ENCODE assay signal across 10 cellular contexts in genomic region chr11:4044971-4045646, GRCh38. TPM values are rescaled to one million over a fixed set of nuclear protein-coding genes. Genes with fewer than 3 reads are reported as not detected.
DNase-seq lines count a peak whose midpoint lies in the region; ATAC-seq and TF ChIP-seq lines count a peak whose summit lies in the region.
"Had no signal": no experiment of that assay in that cellular context is flagged by ENCODE, and none has a peak within 500 bp of the region (broad histone marks: within the 10 kb centered on the region; RNA-seq: fewer than 3 reads in every experiment).

No MANE protein-coding gene starts in this region.

- H3K4me1 ChIP-seq in CD4-positive, alpha-beta memory T cell (ENCODE audit: insufficient read depth, low read length), result peaks cover 10% of the 10 kb centered on the region
- H3K4me1 ChIP-seq in PC-3 (ENCODE audit: insufficient read depth, low read length), result no peaks in the 10 kb centered on the region
- H3K4me1 ChIP-seq in foreskin keratinocyte, result peaks cover 13% of the 10 kb centered on the region
- peaks cover 15 to 18% of the 10 kb centered on the region in 2 experiments for H3K4me1 ChIP-seq in neutrophil (ENCODE audit: control insufficient read depth in 1 of 2, insufficient read depth in 1 of 2, low read depth in 1 of 2, low read length in 1 of 2)

- no peak overlapping the region for H3K9ac ChIP-seq in PC-3 (ENCODE audit: low read length)

- H3K4me3 ChIP-seq in CD4-positive, alpha-beta memory T cell (ENCODE audit: low read length in 2 of 2), result no peak overlapping the region
- no peak overlapping the region for H3K4me3 ChIP-seq in PC-3 (ENCODE audit: low read length)
- no peak overlapping the region for H3K4me3 ChIP-seq in neutrophil (ENCODE audit: low read depth in 1 of 2, low read length in 1 of 2)
- H3K4me3 ChIP-seq: GM12878 had no signal

- no peaks in the 10 kb centered on the region for H3F3A ChIP-seq in PC-3 (ENCODE audit: low read length, unreplicated experiment)

- no peak overlapping the region for H3K4me2 ChIP-seq in PC-3 (ENCODE audit: low read length)

- no peaks in the 10 kb centered on the region for H3K9me2 ChIP-seq in PC-3 (replicated peaks; ENCODE audit: low read length)

- H3K79me2 ChIP-seq in PC-3 (ENCODE audit: low read length), result no peaks in the 10 kb centered on the region

- peaks cover 11 to 16% of the 10 kb centered on the region in 2 donors for H3K36me3 Mint-ChIP-seq in CD4-positive, alpha-beta memory T cell

- H4K20me1 ChIP-seq in PC-3 (ENCODE audit: low read length), result no peaks in the 10 kb centered on the region

- ATAC-seq in PC-3 (peak; percentile 61), foreskin keratinocyte (peak; percentile 95), GM18909 (IDR thresholded peaks at IDR 0.05; ENCODE audit: poor library complexity, unreplicated experiment) (no peak), HG03342 (IDR thresholded peaks at IDR 0.05; ENCODE audit: unreplicated experiment) (no peak)
- ATAC-seq: GM12878 had no signal

- no peaks in the 10 kb centered on the region for H3K27me3 ChIP-seq in CD4-positive, alpha-beta memory T cell (ENCODE audit: insufficient read depth, low read length)
- no peaks in the 10 kb centered on the region for H3K27me3 ChIP-seq in PC-3 (ENCODE audit: low read length)
- no peaks in the 10 kb centered on the region for H3K27me3 ChIP-seq in foreskin keratinocyte
- H3K27me3 ChIP-seq in neutrophil, result no peaks in the 10 kb centered on the region

- intact Hi-C loops in CD4-positive, alpha-beta memory T cell (cut with micrococcal nuclease), result no loop called here
- intact Hi-C loops in PC-3 (cut with micrococcal nuclease), result no loop called here

- TF ChIP-seq CTCF in PC-3 (conservative IDR thresholded peaks at IDR 0.05; ENCODE audit: low read depth, low read length) (no peak), foreskin keratinocyte (conservative IDR thresholded peaks at IDR 0.05) (no peak), neutrophil (IDR thresholded peaks at IDR 0.05) (no peak)

- no peaks in the 10 kb centered on the region for H3K27me3 Mint-ChIP-seq in CD4-positive, alpha-beta memory T cell

- H3K9me3 ChIP-seq in CD4-positive, alpha-beta memory T cell (ENCODE audit: control insufficient read depth in 1 of 2, low read length in 2 of 2), result no peaks in the 10 kb centered on the region
- no peaks in the 10 kb centered on the region for H3K9me3 ChIP-seq in PC-3 (ENCODE audit: low read length)
- no peaks in the 10 kb centered on the region for H3K9me3 ChIP-seq in neutrophil

- CTCF ChIA-PET in CD4-positive, alpha-beta memory T cell (lab: Charles Lee; ENCODE audit: partially characterized antibody), result interaction anchor here (0.5 to 2.8 kb wide), 11 partner anchors 10 to 264 kb away, joined by 3 to 15 read pairs (median 5); partner anchors contain the start of gene STIM1
- CTCF ChIA-PET in PC-3 (lab: Charles Lee), result no interaction called here

- H3K36me3 ChIP-seq in CD4-positive, alpha-beta memory T cell (ENCODE audit: insufficient read depth, low read length), result no peaks in the 10 kb centered on the region
- no peaks in the 10 kb centered on the region for H3K36me3 ChIP-seq in PC-3 (ENCODE audit: low read depth, low read length)
- H3K36me3 ChIP-seq in neutrophil, result no peaks in the 10 kb centered on the region

- BruUV-seq in PC-3 (replicated peaks; lab: Mats Ljungman, UMichigan), result no TSS peak

- no peak overlapping the region for H3K4me3 Mint-ChIP-seq in CD4-positive, alpha-beta memory T cell

- no peak overlapping the region for H3K27ac ChIP-seq in CD4-positive, alpha-beta memory T cell (ENCODE audit: low read depth, low read length)
- H3K27ac ChIP-seq in PC-3 (ENCODE audit: low read length) (no peak overlapping the region), foreskin keratinocyte (peak overlapping the region; percentile 14), neutrophil (peak overlapping the region; percentile 36)

- H3K27ac Mint-ChIP-seq in CD4-positive, alpha-beta memory T cell, result peak overlapping the region in 6 of 7 donors; percentile 11 to 84 (median 42)

- peaks cover 24 to 39% (median 31%) of the 10 kb centered on the region in 4 donors for H3K4me1 Mint-ChIP-seq in CD4-positive, alpha-beta memory T cell

- no peak overlapping the region for H2AFZ ChIP-seq in PC-3 (ENCODE audit: low read length)

- no peaks in the 10 kb centered on the region for H3K9me3 Mint-ChIP-seq in CD4-positive, alpha-beta memory T cell

- no peak for DNase-seq in CD4-positive, alpha-beta memory T cell
- DNase-seq in PC-3 (no peak), foreskin keratinocyte (peak; percentile 96 to 98), DMS53 treated with DMSO at 0.1 percent for 48 hours (lab: John Stamatoyannopoulos, UW; ENCODE audit: unreplicated experiment) (no peak)
- no peak for DNase-seq in activated naive CD4-positive, alpha-beta T cell (lab: John Stamatoyannopoulos, UW)
- DNase-seq: stimulated activated CD4-positive, alpha-beta T cell treated with anti-CD3 and anti-CD28 coated beads, Interleukin-1b, Interleukin-23, amount 100 ng/mL, for 48 hours had no signal

- POLR2A ChIA-PET in CD4-positive, alpha-beta memory T cell (lab: Charles Lee; ENCODE audit: partially characterized antibody), result interaction anchor here (1.0 to 3.6 kb wide), 2 partner anchors 188 to 191 kb away, joined by 3 to 25 read pairs; partner anchors contain the start of gene STIM1
- POLR2A ChIA-PET in PC-3 (lab: Charles Lee; ENCODE audit: unreplicated experiment), result no interaction called here

RNA-seq across cellular contexts. Expression of gene RRM1, which starts 49.5 kb away (rescaled TPM):
- total RNA-seq in CD4-positive, alpha-beta memory T cell, result 10 to 100 TPM; 38.0 to 40.6 TPM
- polyA plus RNA-seq in CD4-positive, alpha-beta memory T cell, result 10 to 100 TPM; 48.1 to 49.9 TPM
- total RNA-seq in PC-3 (2014; rRNA removed) (101 and 106 TPM in 2 replicates), foreskin keratinocyte (98.5 and 125 TPM in 2 replicates)
- polyA plus RNA-seq in foreskin keratinocyte, result 52.6 and 68.8 TPM in 2 replicates

Comparison
In these comparisons a context has a peak if more than half of its experiments do, and no peak if none do; other contexts are left out.
1. DNase-seq: peak in foreskin keratinocyte (2 of 2); none in CD4-positive, alpha-beta memory T cell (0 of 5), PC-3 (single experiment), activated naive CD4-positive, alpha-beta T cell (0 of 4) and DMS53 treated with DMSO at 0.1 percent for 48 hours (single experiment).
2. H3K27ac ChIP-seq: peak in foreskin keratinocyte (single experiment) and neutrophil (single experiment); none in CD4-positive, alpha-beta memory T cell (single experiment) and PC-3 (single experiment).
3. ATAC-seq: peak in PC-3 (single experiment) and foreskin keratinocyte (single experiment); none in GM18909 (single experiment) and HG03342 (single experiment).